ENCODE assay signal across 16 cellular contexts in genomic region chr18:9735879-9736278, GRCh38. TPM values are rescaled to one million over a fixed set of nuclear protein-coding genes. Genes with fewer than 3 reads are reported as not detected.
DNase-seq lines count a peak whose midpoint lies in the region; ATAC-seq, FAIRE-seq and TF ChIP-seq lines count a peak whose summit lies in the region.
"Had no signal": no experiment of that assay in that cellular context is flagged by ENCODE, and none has a peak within 500 bp of the region (broad histone marks: within the 10 kb centered on the region; RNA-seq: fewer than 3 reads in every experiment).

No MANE protein-coding gene starts in this region.

- ATAC-seq in K562, result no peak
- ATAC-seq in GM21381 (IDR thresholded peaks at IDR 0.05; ENCODE audit: unreplicated experiment), result no peak

- DNase-seq in HL-60 (ENCODE audit: low read depth in 1 of 2, low spot score in 1 of 2), result no peak
- no peak for DNase-seq in K562 (ENCODE audit: extremely low read depth in 1 of 4, low spot score in 3 of 4)
- peak; percentile 20 for DNase-seq in mesenteric fat pad (ENCODE audit: low spot score)
- peak; percentile 22 for DNase-seq in ureter (ENCODE audit: low spot score)
- DNase-seq in NCI-H2029 (lab: John Stamatoyannopoulos, UW), result no peak
- no peak for DNase-seq in NCI-H748 (lab: John Stamatoyannopoulos, UW; ENCODE audit: unreplicated experiment)
- DNase-seq: AML-193, COR-L47, H7, MM.1S, NCI-H1105, NCI-H510A, NCI-H774, SW 1271 had no signal

- no peak overlapping the region for H3K4me2 ChIP-seq in K562 (ENCODE audit: insufficient read depth, low read length)

- peaks cover 6% of the 10 kb centered on the region; the same call in 1 of the 3 replicates for H3K79me2 ChIP-seq in K562 (ENCODE audit: control insufficient read depth, insufficient read depth, low read length)

- peaks cover 7 to 16% of the 10 kb centered on the region in 2 experiments for H3K4me1 ChIP-seq in K562 (replicated peaks in 1 of 2; ENCODE audit: control insufficient read depth in 2 of 2, insufficient read depth in 2 of 2, low read length in 2 of 2)

- in situ Hi-C loops in K562 (cut with MboI), result no loop called here

- TF ChIP-seq RAD21 in K562 (CRISPR knock-in tag; conservative IDR thresholded peaks at IDR 0.05 in 1 of 2, IDR thresholded peaks at IDR 0.05 in 1 of 2), result no peak

- no peaks in the 10 kb centered on the region for H4K20me1 ChIP-seq in K562 (replicated peaks; ENCODE audit: control insufficient read depth, insufficient read depth, low read length)

- H3K27me3 ChIP-seq in HL-60 (ENCODE audit: insufficient read depth, poor library complexity, severe bottlenecking) (no peaks in the 10 kb centered on the region), K562 (ENCODE audit: control insufficient read depth in 2 of 2, insufficient read depth in 2 of 2, low read length in 2 of 2) (no peaks in the 10 kb centered on the region)

- intact Hi-C loops in K562 (cut with micrococcal nuclease), result no loop called here

- FAIRE-seq in K562 (lab: Jason Lieb, UNC), result no peak
- FAIRE-seq: G401.6 had no signal

- CTCF ChIA-PET in K562 (lab: Yijun Ruan, JAX; ENCODE audit: low intra/inter-chr PET ratio), result no interaction called here

- BruUV-seq in K562 (replicated peaks; lab: Mats Ljungman, UMichigan), result no TSS peak

- 57% methylated on average over 4 of the region's 4 CpGs for WGBS in K562 (ENCODE audit: insufficient coverage, low coverage, missing lambda C conversion rate)

- TF ChIP-seq EP300 in K562 (IDR thresholded peaks at IDR 0.05; ENCODE audit: low read length), result no peak

- H2AFZ ChIP-seq in K562 (ENCODE audit: low read depth, low read length), result no peak overlapping the region

- peak overlapping the region; percentile 77 for H3K27ac ChIP-seq in HL-60 (replicated peaks)
- H3K27ac ChIP-seq in K562 (ENCODE audit: extremely low read depth, low read depth, low read length), result no peak overlapping the region

- no peaks in the 10 kb centered on the region for H3K9me1 ChIP-seq in K562 (ENCODE audit: control insufficient read depth, insufficient read depth, low read length)

- TF ChIP-seq CTCF in HL-60 (IDR thresholded peaks at IDR 0.05; ENCODE audit: insufficient read depth, low read length), result no peak
- no peak for TF ChIP-seq CTCF in K562 (IDR thresholded peaks at IDR 0.05 in 2 of 3, conservative IDR thresholded peaks at IDR 0.05 in 1 of 3; ENCODE audit: insufficient read depth in 2 of 3, low read depth in 1 of 3, low read length in 3 of 3)

- no peak for TF ChIP-seq POLR2A in K562 (conservative IDR thresholded peaks at IDR 0.05)

- H3K9me3 ChIP-seq in K562 (replicated peaks; ENCODE audit: control insufficient read depth, insufficient read depth, low read depth, low read length), result no peaks in the 10 kb centered on the region

- H3K4me3 ChIP-seq in HL-60 (replicated peaks; ENCODE audit: insufficient read depth, low read length) (no peak overlapping the region), K562 (no peak overlapping the region)

- peaks cover 19% of the 10 kb centered on the region; the same call in 2 of the 3 replicates for H3K36me3 ChIP-seq in K562 (ENCODE audit: control insufficient read depth, insufficient read depth, low read length)

- H3K9ac ChIP-seq in K562 (ENCODE audit: insufficient read depth in 1 of 2, low read depth in 2 of 2, low read length in 2 of 2), result no peak overlapping the region

- POLR2A ChIA-PET in K562 (lab: Yijun Ruan, JAX), result interaction anchor here (1.2 kb wide), 1 partner anchor 14 kb away, joined by 3 read pairs; no protein-coding TSS in a partner anchor

TF ChIP-seq in K562, 482 proteins besides CTCF, POLR2A, EP300 and RAD21:
- TF ChIP-seq ZNF121 (CRISPR knock-in tag; conservative IDR thresholded peaks at IDR 0.05), result peak; percentile 38; the same call in 1 of the 2 replicates
- TF ChIP-seq C11orf30 (IDR thresholded peaks at IDR 0.05; ENCODE audit: low read depth), result no peak
TF ChIP-seq in K562: peak in this region for 1.

RNA-seq across cellular contexts. Expression of gene RAB31, which starts 27.8 kb away (rescaled TPM):
- total RNA-seq in K562 (2011; cell fraction: chromatin; rRNA removed; ENCODE audit: low replicate concordance), result 62.1 and 65.0 TPM in 2 replicates
- total RNA-seq in K562 (2011; cell fraction: nucleolus; rRNA removed), result 26.5 and 31.9 TPM in 2 replicates
- total RNA-seq in K562 (2011; cell fraction: nucleoplasm; rRNA removed), result 43.2 and 112 TPM in 2 replicates
- total RNA-seq in K562 (2014; rRNA removed) (34.9 and 43.1 TPM in 2 replicates), K562 (2014; rRNA removed; fragmentation: Illumina TruSeq; extraction: Trizol) (44.1 and 51.7 TPM in 2 replicates), K562 (2015; rRNA removed; fragmentation: Illumina TruSeq; extraction: Trizol) (36.8 and 41.3 TPM in 2 replicates), K562 (2021) (57.7 and 66.1 TPM in 2 replicates), mesenteric fat pad (80.7 TPM), ureter (46.0 TPM)
- polyA plus RNA-seq in K562 (2011; rRNA removed) (32.8 and 70.4 TPM in 2 replicates), K562 (2014; fragmentation: Illumina TruSeq; extraction: Trizol) (47.9 and 50.9 TPM in 2 replicates), K562 (2014; fragmentation: Nextera tagmentation; extraction: Ambion mirVana) (10 to 100 TPM; 20.7 to 25.6 TPM), K562 (2014; rRNA removed) (25.6 and 29.0 TPM in 2 replicates)
- 26.1 and 28.8 TPM in 2 replicates for polyA plus RNA-seq in K562 (2011; cell fraction: cytosol; rRNA removed)
- polyA plus RNA-seq in K562 (2011; cell fraction: nucleus; rRNA removed), result 33.7 and 65.3 TPM in 2 replicates
- 37.3 and 45.1 TPM in 2 replicates for polyA plus RNA-seq in K562 (2012)
- polyA minus RNA-seq in K562 (2011; rRNA and poly(A)+ RNA removed), result 89.7 and 166 TPM in 2 replicates
- polyA minus RNA-seq in K562 (2011; cell fraction: cytosol; rRNA and poly(A)+ RNA removed), result 27.4 and 41.0 TPM in 2 replicates
- 32.4 and 49.9 TPM in 2 replicates for polyA minus RNA-seq in K562 (2011; cell fraction: nucleus; rRNA and poly(A)+ RNA removed)

Comparison
In these comparisons a context has a peak if more than half of its experiments do, and no peak if none do; other contexts are left out.
1. DNase-seq: peak in mesenteric fat pad (single experiment) and ureter (single experiment); none in HL-60 (0 of 2), K562 (0 of 4), NCI-H2029 (single experiment) and NCI-H748 (single experiment).